8 cellular contexts compared by ENCODE assay signal in the genomic region with DNA sequence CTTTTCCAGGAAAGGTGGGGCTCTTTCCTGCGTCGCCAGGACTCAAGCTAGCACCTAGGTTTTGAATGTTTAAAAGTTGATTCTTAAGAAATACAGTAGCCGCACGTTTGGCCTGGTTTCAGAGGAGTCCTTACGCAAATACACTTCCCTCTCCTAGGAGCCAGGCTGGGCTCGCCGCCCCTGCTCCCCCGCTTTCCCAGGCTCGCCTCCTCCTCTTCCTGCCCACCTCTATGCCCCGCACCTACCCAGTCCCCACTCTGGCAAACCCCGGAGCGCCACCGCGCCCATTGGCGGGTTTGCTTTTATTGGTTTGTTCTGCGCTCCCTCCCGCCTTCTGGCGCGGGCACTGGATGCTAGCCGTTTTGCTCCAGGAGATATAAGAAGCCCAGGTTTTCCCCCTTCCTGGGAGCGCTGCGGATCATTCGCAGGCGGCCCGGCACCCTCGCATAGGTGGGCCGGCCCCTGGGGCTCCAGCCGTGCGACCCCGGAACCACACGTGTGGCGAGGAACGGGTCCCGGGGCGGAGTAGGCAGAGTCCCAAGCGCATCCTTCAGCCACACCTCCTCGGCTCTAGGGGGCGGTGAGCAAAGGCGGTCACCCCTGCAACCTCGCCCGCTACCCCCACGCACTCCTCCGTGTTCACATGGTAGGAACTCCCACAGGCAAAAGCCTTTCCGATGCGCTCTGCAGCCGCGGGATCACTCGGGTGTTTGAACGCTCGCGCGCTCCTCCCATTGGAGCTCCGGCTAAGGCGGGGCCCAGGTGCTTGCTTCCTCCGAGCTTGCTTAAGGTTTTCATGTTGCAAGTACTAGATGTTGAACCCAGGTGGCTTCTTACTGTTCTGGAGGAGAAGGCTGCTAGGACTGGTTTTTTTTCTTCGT.
DNase-seq lines count a peak whose midpoint lies in the region; ATAC-seq, FAIRE-seq and TF ChIP-seq lines count a peak whose summit lies in the region.

No MANE protein-coding gene starts in this region.

- no peak for TF ChIP-seq POLR2A in A549 (IDR thresholded peaks at IDR 0.05; ENCODE audit: low read length)

- DNase-seq in A549 (ENCODE audit: low read depth in 1 of 2, low spot score in 1 of 2), result peak; percentile 48 to 52
- peak; percentile 69 for DNase-seq in RWPE1 (ENCODE audit: low spot score)
- peak; percentile 88 for DNase-seq in activated naive CD4-positive, alpha-beta T cell treated with anti-CD3 and anti-CD28 coated beads, Interleukin-2, amount 10 ng/mL, durations not matched to agents 7 days and 5 days
- peak; percentile 36 for DNase-seq in left ventricle myocardium inferior
- peak; percentile 67 for DNase-seq in sciatic nerve (ENCODE audit: low spot score)
- DNase-seq in pons (ENCODE audit: low spot score), result no peak

- no peak for FAIRE-seq in A549 (lab: Jason Lieb, UNC)

- H3K27ac ChIP-seq in A549, result peak overlapping the region in 1 of 2 experiments; percentile 78; a peak in 3 of 6 replicates
- H3K27ac ChIP-seq in RWPE1, result peak overlapping the region; percentile 98
- no peak overlapping the region for H3K27ac ChIP-seq in left ventricle myocardium inferior (replicated peaks)

- H3K27me3 Mint-ChIP-seq in activated naive CD4-positive, alpha-beta T cell treated with anti-CD3 and anti-CD28 coated beads, Interleukin-2, amount 10 ng/mL, durations not matched to agents 7 days and 5 days, result peaks cover 32% of the 10 kb centered on the region

- 27% methylated on average over 24 of the region's 56 CpGs for WGBS in A549 (ENCODE audit: missing lambda C conversion rate)

- H3K9me3 ChIP-seq in A549 (no peaks in the 10 kb centered on the region), left ventricle myocardium inferior (replicated peaks) (no peaks in the 10 kb centered on the region)

- CTCF ChIA-PET in A549 (lab: Yijun Ruan, JAX), result interaction anchor here (0.8 to 4.7 kb wide), 3 partner anchors 46 to 65 kb away, joined by 3 to 22 read pairs (median 3); no protein-coding TSS in a partner anchor
- CTCF ChIA-PET in RWPE1 (lab: Yijun Ruan, JAX), result interaction anchor here (0.6 to 1.5 kb wide), 2 partner anchors 171 to 1376 kb away, joined by 3 to 6 read pairs; no protein-coding TSS in a partner anchor
- CTCF ChIA-PET in activated naive CD4-positive, alpha-beta T cell treated with anti-CD3 and anti-CD28 coated beads, Interleukin-2, amount 10 ng/mL, durations not matched to agents 7 days and 5 days (lab: Charles Lee), result interaction anchor here (0.9 to 5.8 kb wide), 10 partner anchors 11 to 88 kb away, joined by 3 to 66 read pairs (median 4); no protein-coding TSS in a partner anchor

- H3K36me3 ChIP-seq in left ventricle myocardium inferior, result no peaks in the 10 kb centered on the region

- intact Hi-C loops in left ventricle myocardium inferior (cut with micrococcal nuclease) (no loop called here), sciatic nerve (cut with DNase I) (no loop called here)

- H3K4me2 ChIP-seq in A549, result peak overlapping the region; percentile 100

- no peak for TF ChIP-seq RAD21 in A549 (conservative IDR thresholded peaks at IDR 0.05 in 1 of 2, IDR thresholded peaks at IDR 0.05 in 1 of 2)

- TF ChIP-seq EP300 in A549 (IDR thresholded peaks at IDR 0.05), result no peak

- H3K9me3 Mint-ChIP-seq in activated naive CD4-positive, alpha-beta T cell treated with anti-CD3 and anti-CD28 coated beads, Interleukin-2, amount 10 ng/mL, durations not matched to agents 7 days and 5 days, result no peaks in the 10 kb centered on the region

- H3K4me3 ChIP-seq in A549 (peak overlapping the region; percentile 70), left ventricle myocardium inferior (peak overlapping the region; percentile 73)

- peak overlapping the region; percentile 80 for H3K27ac Mint-ChIP-seq in activated naive CD4-positive, alpha-beta T cell treated with anti-CD3 and anti-CD28 coated beads, Interleukin-2, amount 10 ng/mL, durations not matched to agents 7 days and 5 days

- peaks cover 77% of the 10 kb centered on the region for H3K27me3 ChIP-seq in left ventricle myocardium inferior (ENCODE audit: low read depth)

- peaks cover 6% of the 10 kb centered on the region for H3K36me3 Mint-ChIP-seq in activated naive CD4-positive, alpha-beta T cell treated with anti-CD3 and anti-CD28 coated beads, Interleukin-2, amount 10 ng/mL, durations not matched to agents 7 days and 5 days

- no peak for TF ChIP-seq CTCF in A549 (IDR thresholded peaks at IDR 0.05)
- no peak for TF ChIP-seq CTCF in RWPE1 (conservative IDR thresholded peaks at IDR 0.05; ENCODE audit: low read depth)
- no peak for TF ChIP-seq CTCF in left ventricle myocardium inferior (IDR thresholded peaks at IDR 0.05; ENCODE audit: borderline replicate concordance)

- H3K4me1 ChIP-seq in A549, result peaks cover 9% of the 10 kb centered on the region; the same call in 2 of the 3 replicates
- H3K4me1 ChIP-seq in left ventricle myocardium inferior, result peaks cover 43% of the 10 kb centered on the region

- peak; percentile 78 to 80 for ATAC-seq in A549
- peak; percentile 52 for ATAC-seq in GM18909 (IDR thresholded peaks at IDR 0.05; ENCODE audit: poor library complexity, unreplicated experiment)
- ATAC-seq in HG03520 (IDR thresholded peaks at IDR 0.05; ENCODE audit: unreplicated experiment), result peak; percentile 24
- ATAC-seq in sciatic nerve, result peak; percentile 38

- POLR2A ChIA-PET in A549 (lab: Yijun Ruan, JAX) (no interaction called here), RWPE1 (lab: Yijun Ruan, JAX; ENCODE audit: low non-redundant PET) (interaction anchor here (0.6 kb wide), 1 partner anchor 12 kb away, joined by 5 read pairs; no protein-coding TSS in a partner anchor)

- H3K4me1 Mint-ChIP-seq in activated naive CD4-positive, alpha-beta T cell treated with anti-CD3 and anti-CD28 coated beads, Interleukin-2, amount 10 ng/mL, durations not matched to agents 7 days and 5 days, result peaks cover 45% of the 10 kb centered on the region

- peak overlapping the region; percentile 95 for H3K4me3 Mint-ChIP-seq in activated naive CD4-positive, alpha-beta T cell treated with anti-CD3 and anti-CD28 coated beads, Interleukin-2, amount 10 ng/mL, durations not matched to agents 7 days and 5 days

TF ChIP-seq in A549, 52 proteins besides CTCF, POLR2A, EP300 and RAD21:
- TF ChIP-seq MAFK (IDR thresholded peaks at IDR 0.05; ENCODE audit: partially characterized antibody), result no peak
- TF ChIP-seq KDM5A (IDR thresholded peaks at IDR 0.05), result no peak
- no peak for TF ChIP-seq EHF (CRISPR knock-in tag; IDR thresholded peaks at IDR 0.05)
- no peak for TF ChIP-seq CEBPB (IDR thresholded peaks at IDR 0.05)
- no peak for TF ChIP-seq CHD4 (IDR thresholded peaks at IDR 0.05; ENCODE audit: borderline replicate concordance)
- TF ChIP-seq TP53 (CRISPR knock-in tag; IDR thresholded peaks at IDR 0.05), result no peak
- TF ChIP-seq SREBF2 (IDR thresholded peaks at IDR 0.05), result no peak
- TF ChIP-seq, protein P1, sequence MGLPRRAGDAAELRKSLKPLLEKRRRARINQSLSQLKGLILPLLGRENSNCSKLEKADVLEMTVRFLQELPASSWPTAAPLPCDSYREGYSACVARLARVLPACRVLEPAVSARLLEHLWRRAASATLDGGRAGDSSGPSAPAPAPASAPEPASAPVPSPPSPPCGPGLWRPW (IDR thresholded peaks at IDR 0.05), result no peak
- no peak for TF ChIP-seq RCOR1 (IDR thresholded peaks at IDR 0.05; ENCODE audit: low read depth, low read length)
- no peak for TF ChIP-seq KDM1A (IDR thresholded peaks at IDR 0.05; ENCODE audit: low read depth)
- TF ChIP-seq HEYL (CRISPR knock-in tag; IDR thresholded peaks at IDR 0.05), result no peak
- no peak for TF ChIP-seq EHMT2 (IDR thresholded peaks at IDR 0.05; ENCODE audit: low read depth)
- no peak for TF ChIP-seq ZSCAN20 (CRISPR knock-in tag; IDR thresholded peaks at IDR 0.05)

Comparison
In these comparisons a context has a peak if more than half of its experiments do, and no peak if none do; other contexts are left out.
1. ATAC-seq: peak in every context shown above with its lines; median percentile 79 in A549; 52 in GM18909; 38 in sciatic nerve; 24 in HG03520.